ENCODE assay signal across 29 cellular contexts in genomic region chr10:44969854-44970253, GRCh38. TPM values are rescaled to one million over a fixed set of nuclear protein-coding genes. Genes with fewer than 3 reads are reported as not detected.
A peak's percentile ranks its signal among the peaks of the same experiment; 100 is the strongest.
DNase-seq lines count a peak whose midpoint lies in the region; ATAC-seq and TF ChIP-seq lines count a peak whose summit lies in the region.
"Had no signal": no experiment of that assay in that cellular context is flagged by ENCODE, and none has a peak within 500 bp of the region (broad histone marks: within the 10 kb centered on the region; RNA-seq: fewer than 3 reads in every experiment).

No MANE protein-coding gene starts in this region.

- H3K4me3 ChIP-seq in left ventricle myocardium inferior (no peak overlapping the region), upper lobe of right lung (no peak overlapping the region)
- H3K4me3 ChIP-seq: cardiac muscle cell, SK-N-MC, smooth muscle cell, stomach had no signal

- no peaks in the 10 kb centered on the region for H3K27me3 Mint-ChIP-seq in natural killer cell treated with Interleukin-12 subunit alpha and Interleukin-12 subunit beta and Interleukin-15 and Interleukin-18, amount 100 ng/mL, for 72 hours
- H3K27me3 Mint-ChIP-seq: activated CD4-positive, alpha-beta memory T cell treated with anti-CD3 and anti-CD28 coated beads, Interleukin-2, amount 10 ng/mL, durations not matched to agents 7 days and 5 days had no signal

- intact Hi-C loops in left ventricle myocardium inferior (cut with micrococcal nuclease) = no loop called here
- intact Hi-C loops in upper lobe of right lung (cut with DNase I) = loop anchor here (5.0 kb wide), 1 partner anchor 38 kb away; no protein-coding TSS in a partner anchor

- H3K27me3 ChIP-seq in left ventricle myocardium inferior (ENCODE audit: low read depth) = no peaks in the 10 kb centered on the region
- H3K27me3 ChIP-seq in upper lobe of right lung = no peaks in the 10 kb centered on the region
- H3K27me3 ChIP-seq: cardiac muscle cell, neutrophil, stomach had no signal

- peak overlapping the region; percentile 82 for H3K4me3 Mint-ChIP-seq in natural killer cell treated with Interleukin-12 subunit alpha and Interleukin-12 subunit beta and Interleukin-15 and Interleukin-18, amount 100 ng/mL, for 72 hours
- H3K4me3 Mint-ChIP-seq: activated CD4-positive, alpha-beta memory T cell treated with anti-CD3 and anti-CD28 coated beads, Interleukin-2, amount 10 ng/mL, durations not matched to agents 7 days and 5 days; T-helper 1 cell treated with Interleukin-12 subunit alpha and Interleukin-12 subunit beta and Interleukin-4 antibody, amounts not matched to agents 30 μg/mL and 1 μg/mL, for 36 hours had no signal

- H3K36me3 ChIP-seq in left ventricle myocardium inferior = peaks cover 43% of the 10 kb centered on the region
- no peaks in the 10 kb centered on the region for H3K36me3 ChIP-seq in upper lobe of right lung
- H3K36me3 ChIP-seq: neutrophil had no signal

- no peak for TF ChIP-seq CTCF in left ventricle myocardium inferior (IDR thresholded peaks at IDR 0.05; ENCODE audit: borderline replicate concordance)
- no peak for TF ChIP-seq CTCF in upper lobe of right lung (IDR thresholded peaks at IDR 0.05)

- DNase-seq in caudate nucleus (lab: John Stamatoyannopoulos, UW) (peak in 5 of 61 donors; percentile 30 to 56 (median 41)), left ventricle myocardium inferior (peak; percentile 66), upper lobe of right lung (no peak), NCI-H146 treated with DMSO at 0.1 percent for 48 hours (lab: John Stamatoyannopoulos, UW; ENCODE audit: unreplicated experiment) (no peak), NOMO-1 treated with dmso at 0.1 percent for 144 hours (lab: John Stamatoyannopoulos, UW; ENCODE audit: unreplicated experiment) (no peak)
- DNase-seq in natural killer cell treated with Interleukin-12 subunit alpha and Interleukin-12 subunit beta and Interleukin-15 and Interleukin-18, amount 100 ng/mL, for 72 hours (ENCODE audit: low spot score) = no peak
- no peak for DNase-seq in effector CD8-positive, alpha-beta T cell (lab: John Stamatoyannopoulos, UW)
- DNase-seq: activated CD4-positive, alpha-beta memory T cell treated with anti-CD3 and anti-CD28 coated beads, Interleukin-2, amount 10 ng/mL, durations not matched to agents 7 days and 5 days; activated CD8-positive, alpha-beta memory T cell treated with anti-CD3 and anti-CD28 coated beads, Interleukin-2, amount 50 U/mL, for 48 hours; DMS79 treated with DMSO at 0.1 percent for 48 hours; mammary epithelial cell; NCI-H1436; NCI-H2107; stimulated activated CD4-positive, alpha-beta T cell treated with anti-CD3 and anti-CD28 coated beads, Interleukin-2, amount 100 ng/mL, for 24 hours; stomach; trophoblast cell had no signal

- H3K4me1 ChIP-seq in left ventricle myocardium inferior = peaks cover 91% of the 10 kb centered on the region
- peaks cover 51% of the 10 kb centered on the region for H3K4me1 ChIP-seq in upper lobe of right lung

- no peaks in the 10 kb centered on the region for H3K36me3 Mint-ChIP-seq in natural killer cell treated with Interleukin-12 subunit alpha and Interleukin-12 subunit beta and Interleukin-15 and Interleukin-18, amount 100 ng/mL, for 72 hours
- H3K36me3 Mint-ChIP-seq: activated naive CD4-positive, alpha-beta T cell treated with anti-CD3 and anti-CD28 coated beads, Interleukin-2, amount 50 U/mL, for 72 hours had no signal

- H3K27ac ChIP-seq in caudate nucleus (ENCODE audit: low read depth, low read length) = peak overlapping the region; percentile 41
- peak overlapping the region; percentile 96 for H3K27ac ChIP-seq in left ventricle myocardium inferior (replicated peaks)
- H3K27ac ChIP-seq in upper lobe of right lung = peak overlapping the region; percentile 6
- H3K27ac ChIP-seq: cardiac muscle cell, RWPE1, SK-N-MC, stomach had no signal

- H3K27ac Mint-ChIP-seq in natural killer cell treated with Interleukin-12 subunit alpha and Interleukin-12 subunit beta and Interleukin-15 and Interleukin-18, amount 100 ng/mL, for 72 hours = peak overlapping the region in 1 of 2 donors; percentile 70
- H3K27ac Mint-ChIP-seq: activated CD4-positive, alpha-beta memory T cell treated with anti-CD3 and anti-CD28 coated beads, Interleukin-2, amount 10 ng/mL, durations not matched to agents 7 days and 5 days; activated T-helper 2 cell treated with anti-CD3 and anti-CD28 coated beads, Interferon-gamma antibody, Interleukin-2, Interleukin-4, amounts not matched to agents 10 μg/mL and 5 μg/mL and 100 μg/mL, durations not matched to agents 14 hours and 24 hours and 36 hours had no signal

- peaks cover 60 to 75% of the 10 kb centered on the region in 2 donors for H3K4me1 Mint-ChIP-seq in natural killer cell treated with Interleukin-12 subunit alpha and Interleukin-12 subunit beta and Interleukin-15 and Interleukin-18, amount 100 ng/mL, for 72 hours (ENCODE audit: low read depth in 2 of 2)

- H3K9me3 Mint-ChIP-seq in natural killer cell treated with Interleukin-12 subunit alpha and Interleukin-12 subunit beta and Interleukin-15 and Interleukin-18, amount 100 ng/mL, for 72 hours = peaks cover 4% of the 10 kb centered on the region
- H3K9me3 Mint-ChIP-seq: activated CD4-positive, alpha-beta memory T cell treated with anti-CD3 and anti-CD28 coated beads, Interleukin-2, amount 10 ng/mL, durations not matched to agents 7 days and 5 days; activated naive CD4-positive, alpha-beta T cell treated with anti-CD3 and anti-CD28 coated beads, Interleukin-2, amount 50 U/mL, for 72 hours; activated T-helper 2 cell treated with anti-CD3 and anti-CD28 coated beads, Interferon-gamma antibody, Interleukin-2, Interleukin-4, amounts not matched to agents 10 μg/mL and 5 μg/mL and 100 μg/mL, durations not matched to agents 14 hours and 24 hours and 36 hours; T-helper 1 cell treated with Interleukin-12 subunit alpha and Interleukin-12 subunit beta and Interleukin-4 antibody, amounts not matched to agents 30 μg/mL and 1 μg/mL, for 36 hours had no signal

- H3K9me3 ChIP-seq in left ventricle myocardium inferior (replicated peaks) = no peaks in the 10 kb centered on the region
- no peaks in the 10 kb centered on the region for H3K9me3 ChIP-seq in upper lobe of right lung
- H3K9me3 ChIP-seq: neutrophil, stomach had no signal

- ATAC-seq in natural killer cell treated with Interleukin-12 subunit alpha and Interleukin-12 subunit beta and Interleukin-15 and Interleukin-18, amount 100 ng/mL, for 72 hours = no peak
- no peak for ATAC-seq in upper lobe of right lung
- ATAC-seq: activated CD4-positive, CD25-positive, alpha-beta regulatory T cell treated with anti-CD3 and anti-CD28 coated beads, Interleukin-2, amount 50 U/mL, for 24 hours; activated naive CD4-positive, alpha-beta T cell treated with anti-CD3 and anti-CD28 coated beads, Interleukin-2, amount 50 U/mL, for 72 hours; HCT116 had no signal

RNA-seq across cellular contexts. Expression of gene DEPP1, which starts 8.8 kb away (rescaled TPM):
- total RNA-seq in left ventricle myocardium inferior (27.5 TPM), upper lobe of right lung (160 TPM)
- total RNA-seq in natural killer cell treated with Interleukin-12 subunit alpha and Interleukin-12 subunit beta and Interleukin-15 and Interleukin-18, amount 100 ng/mL, for 72 hours = under 1 TPM; 0.31 to 0.53 TPM

RNA-seq across cellular contexts. Expression of gene RASSF4, which starts 10.3 kb away (rescaled TPM):
- total RNA-seq in left ventricle myocardium inferior = 103 TPM
- 10 to 100 TPM in 1 of 2 donors, 1 to 10 TPM in 1; 9.3 to 44.9 TPM for total RNA-seq in natural killer cell treated with Interleukin-12 subunit alpha and Interleukin-12 subunit beta and Interleukin-15 and Interleukin-18, amount 100 ng/mL, for 72 hours
- 40.9 TPM for total RNA-seq in upper lobe of right lung

RNA-seq across cellular contexts. Expression of gene ZNF22, which starts 30.9 kb away (rescaled TPM):
- total RNA-seq in left ventricle myocardium inferior = 14.2 TPM
- total RNA-seq in natural killer cell treated with Interleukin-12 subunit alpha and Interleukin-12 subunit beta and Interleukin-15 and Interleukin-18, amount 100 ng/mL, for 72 hours = 10 to 100 TPM; 22.7 to 29.0 TPM
- total RNA-seq in upper lobe of right lung = 26.9 TPM

RNA-seq across cellular contexts. Expression of gene TMEM72, which starts 58.7 kb away (rescaled TPM):
- total RNA-seq in left ventricle myocardium inferior (not detected), upper lobe of right lung (not detected)
- total RNA-seq in natural killer cell treated with Interleukin-12 subunit alpha and Interleukin-12 subunit beta and Interleukin-15 and Interleukin-18, amount 100 ng/mL, for 72 hours = not detected
- total RNA-seq: activated CD4-positive, alpha-beta memory T cell treated with anti-CD3 and anti-CD28 coated beads, Interleukin-2, amount 10 ng/mL, durations not matched to agents 7 days and 5 days; activated naive CD4-positive, alpha-beta T cell treated with anti-CD3 and anti-CD28 coated beads, Interleukin-2, amount 50 U/mL, for 72 hours; activated T-helper 2 cell treated with anti-CD3 and anti-CD28 coated beads, Interferon-gamma antibody, Interleukin-2, Interleukin-4, amounts not matched to agents 10 μg/mL and 5 μg/mL and 100 μg/mL, durations not matched to agents 14 hours and 24 hours and 36 hours; mammary epithelial cell; NCI-H460; OCI-LY7; pulmonary artery endothelial cell; smooth muscle cell had no signal

Comparison
In these comparisons a context has a peak if more than half of its experiments do, and no peak if none do; other contexts are left out.
1. H3K27ac ChIP-seq: peak in every context shown above with its lines; median percentile 96 in left ventricle myocardium inferior; 41 in caudate nucleus; 6 in upper lobe of right lung.
2. RNA of gene DEPP1, which starts 8.8 kb away (total RNA-seq): 160 TPM in upper lobe of right lung (single experiment) and 27.5 TPM in left ventricle myocardium inferior (single experiment); 0.31 to 0.53 TPM in natural killer cell treated with Interleukin-12 subunit alpha and Interleukin-12 subunit beta and Interleukin-15 and Interleukin-18, amount 100 ng/mL, for 72 hours; every median in the first group is over 10 times any median in the second.